ENCODE assay signal across 8 cellular contexts in the genomic region with DNA sequence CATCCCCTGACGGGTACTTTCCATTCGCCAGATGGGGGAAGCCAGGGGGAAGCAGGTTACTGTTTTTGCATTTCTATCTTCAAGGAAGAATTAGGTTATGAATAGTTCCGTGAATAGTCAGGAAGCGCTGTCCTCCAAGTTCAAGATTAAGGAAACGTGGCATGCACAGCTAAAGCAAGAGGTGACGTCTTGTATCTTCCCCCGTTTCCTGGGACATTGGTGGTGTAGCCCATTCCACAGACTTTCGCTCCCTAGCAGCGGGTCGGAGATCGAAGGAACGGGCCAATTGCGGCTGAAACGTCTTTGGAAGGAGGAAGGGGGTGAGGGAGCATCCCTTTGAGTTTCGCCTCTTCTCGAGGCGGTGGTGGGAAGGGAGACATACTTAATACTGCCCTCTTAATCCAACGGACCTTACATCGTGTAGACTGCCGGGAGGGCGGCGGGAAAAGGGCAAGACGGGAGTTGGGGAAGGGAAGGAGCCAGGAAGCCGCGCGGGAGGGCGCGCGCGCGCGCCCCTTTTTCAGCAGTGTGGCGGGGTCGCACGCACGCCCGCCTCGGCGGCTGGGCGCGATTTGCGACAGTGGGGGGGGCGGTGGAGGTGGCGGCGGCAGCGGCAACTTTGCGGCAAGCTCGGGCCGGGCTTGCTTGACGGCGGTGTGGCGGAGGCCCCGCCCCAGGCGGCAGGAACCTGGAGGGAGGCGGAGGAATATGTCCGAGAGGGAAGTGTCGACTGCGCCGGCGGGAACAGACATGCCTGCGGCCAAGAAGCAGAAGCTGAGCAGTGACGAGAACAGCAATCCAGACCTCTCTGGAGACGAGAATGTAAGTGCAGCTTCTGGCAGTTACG. TPM values are rescaled to one million over a fixed set of nuclear protein-coding genes. Genes with fewer than 3 reads are reported as not detected.
DNase-seq lines count a peak whose midpoint lies in the region; ATAC-seq and TF ChIP-seq lines count a peak whose summit lies in the region.

A gene with protein sequence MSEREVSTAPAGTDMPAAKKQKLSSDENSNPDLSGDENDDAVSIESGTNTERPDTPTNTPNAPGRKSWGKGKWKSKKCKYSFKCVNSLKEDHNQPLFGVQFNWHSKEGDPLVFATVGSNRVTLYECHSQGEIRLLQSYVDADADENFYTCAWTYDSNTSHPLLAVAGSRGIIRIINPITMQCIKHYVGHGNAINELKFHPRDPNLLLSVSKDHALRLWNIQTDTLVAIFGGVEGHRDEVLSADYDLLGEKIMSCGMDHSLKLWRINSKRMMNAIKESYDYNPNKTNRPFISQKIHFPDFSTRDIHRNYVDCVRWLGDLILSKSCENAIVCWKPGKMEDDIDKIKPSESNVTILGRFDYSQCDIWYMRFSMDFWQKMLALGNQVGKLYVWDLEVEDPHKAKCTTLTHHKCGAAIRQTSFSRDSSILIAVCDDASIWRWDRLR (plus strand): TSS at position 232 of the 847 bp plus-strand sequence. CDS start 477 bp downstream, at position 709.

- no peak within 1 kb of the TSS for H3K4me3 Mint-ChIP-seq in activated B cell treated with CpG ODN at 0.5 μM for 24 hours

- no peak within 1 kb of the TSS for H3K27ac Mint-ChIP-seq in activated B cell treated with CpG ODN at 0.5 μM for 24 hours

- no peaks in the 10 kb centered on the region for H3K27me3 Mint-ChIP-seq in activated B cell treated with CpG ODN at 0.5 μM for 24 hours

- CTCF ChIA-PET in activated B cell treated with CpG ODN at 0.5 μM for 24 hours (lab: Charles Lee): interaction anchor here (0.9 to 1.6 kb wide), 3 partner anchors 25 to 51 kb away, joined by 3 to 8 read pairs (median 3); no protein-coding TSS in a partner anchor

- intact Hi-C loops in activated B cell treated with CpG ODN at 0.5 μM for 24 hours (cut with micrococcal nuclease): loop anchor here (1.0 kb wide), 10 partner anchors 25 to 616 kb away; partner anchors contain the start of genes CCDC83, HIKESHI, PICALM and TMEM126B

- H3K4me1 Mint-ChIP-seq in activated B cell treated with CpG ODN at 0.5 μM for 24 hours: peaks cover 31% of the 10 kb centered on the region

- peaks cover 4% of the 10 kb centered on the region for H3K36me3 Mint-ChIP-seq in activated B cell treated with CpG ODN at 0.5 μM for 24 hours (ENCODE audit: low read depth)

- no peaks in the 10 kb centered on the region for H3K9me3 Mint-ChIP-seq in activated B cell treated with CpG ODN at 0.5 μM for 24 hours

- POLR2A ChIA-PET in activated B cell treated with CpG ODN at 0.5 μM for 24 hours (lab: Charles Lee): interaction anchor here (0.7 to 4.0 kb wide), 25 partner anchors 9 to 597 kb away, joined by 3 to 59 read pairs (median 4); partner anchors contain the start of genes CCDC83, HIKESHI, PICALM and TMEM126A

- no peak for TF ChIP-seq CTCF in activated B cell treated with CpG ODN at 0.5 μM for 24 hours (IDR thresholded peaks at IDR 0.05)

- ATAC-seq in GM19023 (IDR thresholded peaks at IDR 0.05; ENCODE audit: unreplicated experiment) (peak; percentile 68), HG03196 (IDR thresholded peaks at IDR 0.05; ENCODE audit: unreplicated experiment) (peak; percentile 75), activated B cell treated with CpG ODN at 0.5 μM for 24 hours (ENCODE audit: low read depth) (peak; percentile 87)

- DNase-seq in AG08396 (ENCODE audit: low spot score): peak; percentile 94
- DNase-seq in NCI-H226: peak; percentile 97
- DNase-seq in activated B cell treated with CpG ODN at 0.5 μM for 24 hours: peak; percentile 90
- peak; percentile 93 for DNase-seq in central memory CD4-positive, alpha-beta T cell
- peak; percentile 98 for DNase-seq in iris pigment epithelial cell (ENCODE audit: low read depth)
- DNase-seq in stimulated activated CD4-positive, alpha-beta T cell treated with anti-CD3 and anti-CD28 coated beads, Interleukin-12 subunit alpha, Interleukin-12 subunit beta, amount 100 ng/mL, for 4 hours: peak; percentile 92

RNA-seq across cellular contexts. Expression of the gene that starts here (rescaled TPM):
- total RNA-seq in activated B cell treated with CpG ODN at 0.5 μM for 24 hours: 55.2 and 63.7 TPM in 2 replicates

Comparison
In these comparisons a context has a peak if more than half of its experiments do, and no peak if none do; other contexts are left out.
1. Peak in every context shown above with its lines: DNase-seq and ATAC-seq.